19 cellular contexts compared by ENCODE assay signal in genomic region chr2:47346669-47347068, GRCh38. TPM values are rescaled to one million over a fixed set of nuclear protein-coding genes. Genes with fewer than 3 reads are reported as not detected.
DNase-seq lines count a peak whose midpoint lies in the region; ATAC-seq and TF ChIP-seq lines count a peak whose summit lies in the region.
"Had no signal": no experiment of that assay in that cellular context is flagged by ENCODE, and none has a peak within 500 bp of the region (broad histone marks: within the 10 kb centered on the region; RNA-seq: fewer than 3 reads in every experiment).

No MANE protein-coding gene starts in this region.

- H3K9me3 ChIP-seq in SK-N-SH (no peaks in the 10 kb centered on the region), PC-9 (ENCODE audit: insufficient read depth, low read depth) (no peaks in the 10 kb centered on the region), stomach smooth muscle (ENCODE audit: control insufficient read depth in 2 of 2, low read length in 2 of 2) (no peaks in the 10 kb centered on the region), psoas muscle (no peaks in the 10 kb centered on the region)
- H3K9me3 ChIP-seq: suprapubic skin had no signal

- no peak overlapping the region for H3K4me3 ChIP-seq in SK-N-SH (ENCODE audit: low read depth in 2 of 2, low read length in 1 of 2)
- no peak overlapping the region for H3K4me3 ChIP-seq in PC-9
- no peak overlapping the region for H3K4me3 ChIP-seq in stomach smooth muscle (ENCODE audit: low read length in 2 of 2)
- H3K4me3 ChIP-seq in psoas muscle = no peak overlapping the region
- H3K4me3 ChIP-seq: SK-N-MC, suprapubic skin had no signal

- DNase-seq in SK-N-SH = no peak
- no peak for DNase-seq in PC-9
- DNase-seq in left lobe of liver (ENCODE audit: low spot score) = no peak
- DNase-seq in GM19240 (ENCODE audit: insufficient read length, low spot score) = no peak
- no peak for DNase-seq in psoas muscle
- DNase-seq: activated naive CD8-positive, alpha-beta T cell treated with anti-CD3 and anti-CD28 coated beads, Interleukin-2, amount 10 ng/mL, durations not matched to agents 7 days and 5 days; C1 segment of cervical spinal cord; caudate nucleus; NCI-H1048; NCI-H2029; NCI-H524; OCI-M1; stimulated activated CD8-positive, alpha-beta memory T cell treated with anti-CD3 and anti-CD28 coated beads, Interleukin-4, amount 100 ng/mL, for 48 hours had no signal

- H3K79me2 ChIP-seq in SK-N-SH (ENCODE audit: insufficient read depth) (peaks cover 28% of the 10 kb centered on the region), PC-9 (ENCODE audit: low read depth) (no peaks in the 10 kb centered on the region)

- POLR2A ChIA-PET in SK-N-SH (lab: Yijun Ruan, JAX) = interaction anchor here (3.1 kb wide), 1 partner anchor 56 kb away, joined by 9 read pairs; the partner anchor contains the start of gene MSH2
- POLR2A ChIA-PET in PC-9 (lab: Charles Lee; ENCODE audit: unreplicated experiment) = interaction anchor here (0.6 kb wide), 1 partner anchor 8 kb away, joined by 4 read pairs; no protein-coding TSS in a partner anchor

- TF ChIP-seq EP300 in SK-N-SH (IDR thresholded peaks at IDR 0.05; ENCODE audit: borderline replicate concordance in 1 of 2, low read depth in 1 of 2, low read length in 1 of 2) = no peak

- TF ChIP-seq RAD21 in SK-N-SH (IDR thresholded peaks at IDR 0.05; ENCODE audit: low read length) = no peak

- H3K27me3 ChIP-seq in SK-N-SH (ENCODE audit: insufficient read depth) (no peaks in the 10 kb centered on the region), PC-9 (ENCODE audit: insufficient read depth, low read depth) (no peaks in the 10 kb centered on the region), stomach smooth muscle (ENCODE audit: control insufficient read depth in 1 of 2, insufficient read depth in 2 of 2, low read length in 2 of 2) (no peaks in the 10 kb centered on the region), psoas muscle (ENCODE audit: insufficient read depth in 3 of 3, low read length in 2 of 3) (no peaks in the 10 kb centered on the region)
- H3K27me3 ChIP-seq: suprapubic skin had no signal

- intact Hi-C loops in PC-9 (cut with micrococcal nuclease; ENCODE audit: unreplicated experiment) = no loop called here
- intact Hi-C loops in psoas muscle (cut with DNase I) = no loop called here

- WGBS in SK-N-SH (ENCODE audit: low lambda C conversion rate) = 91% methylated on average over 6 of the region's 6 CpGs
- WGBS in psoas muscle, 3 donors = 63 to 72% (median 64%) methylated on average over 6 of the region's 6 CpGs

- H3K27ac ChIP-seq in SK-N-SH (ENCODE audit: low read depth in 2 of 2, low read length in 1 of 2) = peak overlapping the region in 1 of 2 experiments; percentile 40; a peak in 2 of 4 replicates
- H3K27ac ChIP-seq in PC-9 = no peak overlapping the region
- peak overlapping the region; percentile 56 for H3K27ac ChIP-seq in stomach smooth muscle (ENCODE audit: low read length)
- no peak overlapping the region for H3K27ac ChIP-seq in psoas muscle
- H3K27ac ChIP-seq: SK-N-MC, suprapubic skin had no signal

- no peak for ATAC-seq in SK-N-SH treated with all-trans-retinoic acid at 6 μM for 48 hours
- ATAC-seq in left lobe of liver = peak; percentile 24
- no peak for ATAC-seq in HG03025 (IDR thresholded peaks at IDR 0.05; ENCODE audit: low FRiP score, unreplicated experiment)
- no peak for ATAC-seq in psoas muscle
- ATAC-seq: esophagus mucosa had no signal

- H2AFZ ChIP-seq in SK-N-SH (ENCODE audit: low read depth) (0 out of 2 replicates have a peak overlapping the region, but pooled peaks have one; percentile 78), PC-9 (no peak overlapping the region)

- H3K36me3 ChIP-seq in SK-N-SH (replicated peaks in 1 of 2; ENCODE audit: control insufficient read depth in 1 of 2, insufficient read depth in 2 of 2, low read length in 1 of 2) (no peaks in the 10 kb centered on the region), PC-9 (ENCODE audit: low read depth) (no peaks in the 10 kb centered on the region), stomach smooth muscle (ENCODE audit: control insufficient read depth in 2 of 2, insufficient read depth in 2 of 2, low read length in 2 of 2) (no peaks in the 10 kb centered on the region), psoas muscle (ENCODE audit: insufficient read depth in 1 of 2, low read depth in 1 of 2) (no peaks in the 10 kb centered on the region)
- H3K36me3 ChIP-seq: suprapubic skin had no signal

- CTCF ChIA-PET in SK-N-SH (lab: Yijun Ruan, JAX) (interaction anchor here (1.2 to 5.7 kb wide), 3 partner anchors 12 to 45 kb away, joined by 3 to 48 read pairs (median 32); no protein-coding TSS in a partner anchor), PC-9 (lab: Charles Lee) (no interaction called here)

- H4K20me1 ChIP-seq in SK-N-SH (ENCODE audit: insufficient read depth) (no peaks in the 10 kb centered on the region), PC-9 (ENCODE audit: insufficient read depth) (no peaks in the 10 kb centered on the region)

- BruUV-seq in PC-9 (replicated peaks; lab: Mats Ljungman, UMichigan) = no TSS peak

- H3K9me2 ChIP-seq in SK-N-SH (no peaks in the 10 kb centered on the region), PC-9 (ENCODE audit: insufficient read depth) (no peaks in the 10 kb centered on the region)

- H3F3A ChIP-seq in SK-N-SH (replicated peaks; ENCODE audit: insufficient read depth) (peaks cover 10% of the 10 kb centered on the region), PC-9 (ENCODE audit: insufficient read depth, low read depth) (peaks cover 20% of the 10 kb centered on the region)

- H3K9ac ChIP-seq in SK-N-SH (no peak overlapping the region; the same call in 1 of the 2 replicates), stomach smooth muscle (ENCODE audit: low read length in 2 of 2) (peak overlapping the region; percentile 16 to 36)

- TF ChIP-seq CTCF in SK-N-SH (IDR thresholded peaks at IDR 0.05) (no peak), PC-9 (conservative IDR thresholded peaks at IDR 0.05) (no peak), psoas muscle (IDR thresholded peaks at IDR 0.05) (no peak)

- H3K4me1 ChIP-seq in SK-N-SH (ENCODE audit: control insufficient read depth in 1 of 2, insufficient read depth in 2 of 2, low read depth in 1 of 2, low read length in 1 of 2) (peaks cover 5 to 21% of the 10 kb centered on the region in 2 experiments; a peak in 3 of 4 replicates), PC-9 (replicated peaks; ENCODE audit: insufficient read depth) (peaks cover 48% of the 10 kb centered on the region), stomach smooth muscle (ENCODE audit: control insufficient read depth, insufficient read depth, low read length) (peaks cover 26% of the 10 kb centered on the region), psoas muscle (peaks cover 5% of the 10 kb centered on the region)

- H3K4me2 ChIP-seq in SK-N-SH (peak overlapping the region; percentile 85; the same call in 1 of the 2 replicates), PC-9 (peak overlapping the region; percentile 23; the same call in 1 of the 2 replicates)

TF ChIP-seq in SK-N-SH, 30 proteins besides CTCF, POLR2A, EP300 and RAD21 (continues in another document):
- TF ChIP-seq IRF3 (IDR thresholded peaks at IDR 0.05; ENCODE audit: low read depth, low read length) (no peak), TCF12 (IDR thresholded peaks at IDR 0.05) (no peak), RXRA (IDR thresholded peaks at IDR 0.05; ENCODE audit: borderline replicate concordance, low read depth) (no peak)

TF ChIP-seq in SK-N-SH treated with all-trans-retinoic acid at 6 μM for 48 hours, 23 proteins besides CTCF, POLR2A, EP300 and RAD21:
- no peak for TF ChIP-seq ISL1 (CRISPR knock-in tag; IDR thresholded peaks at IDR 0.05)
- no peak for TF ChIP-seq GLIS3 (CRISPR knock-in tag; IDR thresholded peaks at IDR 0.05)
- no peak for TF ChIP-seq ZFP3 (CRISPR knock-in tag; IDR thresholded peaks at IDR 0.05)
TF ChIP-seq in SK-N-SH treated with all-trans-retinoic acid at 6 μM for 48 hours: peak in this region for 0.

RNA-seq across cellular contexts. Expression of gene EPCAM, which starts 22.4 kb away (rescaled TPM):
- 0.43 and 0.54 TPM in 2 replicates for polyA plus RNA-seq in SK-N-SH (2012; rRNA removed)
- polyA plus RNA-seq in SK-N-SH (2012; cell fraction: cytosol; rRNA removed) = 0.49 and 0.80 TPM in 2 replicates
- 1.1 and 1.3 TPM in 2 replicates for polyA plus RNA-seq in SK-N-SH (2012; cell fraction: nucleus; rRNA removed)
- total RNA-seq in PC-9 (2021) = 303 and 334 TPM in 2 replicates
- 2.5 TPM for total RNA-seq in left lobe of liver
- total RNA-seq in psoas muscle = under 1 TPM in 1 of 4 donors, not detected in 3; 0.46 TPM
- polyA plus RNA-seq in psoas muscle = under 1 TPM; 0.08 to 0.48 (median 0.20) TPM
- total RNA-seq: activated naive CD8-positive, alpha-beta T cell treated with anti-CD3 and anti-CD28 coated beads, Interleukin-2, amount 10 ng/mL, durations not matched to agents 7 days and 5 days had no signal

RNA-seq across cellular contexts. Expression of gene MSH2, which starts 56.3 kb away (rescaled TPM):
- polyA plus RNA-seq in SK-N-SH (2012; rRNA removed) (13.7 and 16.4 TPM in 2 replicates), psoas muscle (1 to 10 TPM; 5.3 to 8.3 (median 5.8) TPM)
- polyA plus RNA-seq in SK-N-SH (2012; cell fraction: cytosol; rRNA removed) = 21.8 and 22.6 TPM in 2 replicates
- polyA plus RNA-seq in SK-N-SH (2012; cell fraction: nucleus; rRNA removed) = 5.5 and 10.7 TPM in 2 replicates
- total RNA-seq in PC-9 (2021) (41.7 and 54.2 TPM in 2 replicates), left lobe of liver (3.3 TPM), psoas muscle (10 to 100 TPM in 1 of 4 donors, 1 to 10 TPM in 3; 3.2 to 10.8 (median 8.2) TPM)

Comparison
In these comparisons a context has a peak if more than half of its experiments do, and no peak if none do; other contexts are left out.
1. RNA of gene EPCAM, which starts 22.4 kb away (total RNA-seq): 303 to 334 TPM in PC-9; 2.5 TPM in left lobe of liver (single experiment) and 0.46 TPM in psoas muscle; every median in the first group is over 10 times any median in the second.